In the genomic region with DNA sequence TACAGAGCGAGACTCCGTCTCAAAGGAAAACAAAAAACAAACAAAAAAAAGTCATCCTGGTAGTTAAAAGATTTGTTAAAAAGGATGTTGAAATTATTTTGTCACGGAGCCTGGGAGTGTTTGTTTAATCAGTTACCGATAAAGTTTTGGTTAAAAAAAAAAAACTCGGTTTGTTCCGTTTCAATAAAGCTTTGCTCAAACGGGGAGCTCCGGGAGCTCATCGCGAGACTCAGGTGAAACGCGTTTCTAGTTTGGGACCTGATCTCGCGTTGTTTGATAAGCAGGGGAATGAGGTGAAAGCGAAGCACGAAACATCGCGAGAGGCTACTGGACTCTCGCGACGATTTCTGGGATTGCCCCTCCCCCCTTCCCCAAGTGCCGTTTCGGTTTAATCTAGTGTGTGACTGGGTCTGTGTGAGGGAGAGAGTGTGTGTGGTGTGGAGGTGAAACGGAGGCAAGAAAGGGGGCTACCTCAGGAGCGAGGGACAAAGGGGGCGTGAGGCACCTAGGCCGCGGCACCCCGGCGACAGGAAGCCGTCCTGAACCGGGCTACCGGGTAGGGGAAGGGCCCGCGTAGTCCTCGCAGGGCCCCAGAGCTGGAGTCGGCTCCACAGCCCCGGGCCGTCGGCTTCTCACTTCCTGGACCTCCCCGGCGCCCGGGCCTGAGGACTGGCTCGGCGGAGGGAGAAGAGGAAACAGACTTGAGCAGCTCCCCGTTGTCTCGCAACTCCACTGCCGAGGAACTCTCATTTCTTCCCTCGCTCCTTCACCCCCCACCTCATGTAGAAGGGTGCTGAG, we compare ENCODE assay signal across 1 cellular context.
TF ChIP-seq lines count a peak whose summit lies in the region.

CDK12 (plus strand) TSS at position 374 of the 798 bp plus-strand sequence. CDS start 586 bp downstream, outside the sequence.

TF ChIP-seq in HEK293, 187 proteins besides CTCF, POLR2A, EP300 and RAD21 (continued from another document and continues in another):
- TF ChIP-seq, protein P1, sequence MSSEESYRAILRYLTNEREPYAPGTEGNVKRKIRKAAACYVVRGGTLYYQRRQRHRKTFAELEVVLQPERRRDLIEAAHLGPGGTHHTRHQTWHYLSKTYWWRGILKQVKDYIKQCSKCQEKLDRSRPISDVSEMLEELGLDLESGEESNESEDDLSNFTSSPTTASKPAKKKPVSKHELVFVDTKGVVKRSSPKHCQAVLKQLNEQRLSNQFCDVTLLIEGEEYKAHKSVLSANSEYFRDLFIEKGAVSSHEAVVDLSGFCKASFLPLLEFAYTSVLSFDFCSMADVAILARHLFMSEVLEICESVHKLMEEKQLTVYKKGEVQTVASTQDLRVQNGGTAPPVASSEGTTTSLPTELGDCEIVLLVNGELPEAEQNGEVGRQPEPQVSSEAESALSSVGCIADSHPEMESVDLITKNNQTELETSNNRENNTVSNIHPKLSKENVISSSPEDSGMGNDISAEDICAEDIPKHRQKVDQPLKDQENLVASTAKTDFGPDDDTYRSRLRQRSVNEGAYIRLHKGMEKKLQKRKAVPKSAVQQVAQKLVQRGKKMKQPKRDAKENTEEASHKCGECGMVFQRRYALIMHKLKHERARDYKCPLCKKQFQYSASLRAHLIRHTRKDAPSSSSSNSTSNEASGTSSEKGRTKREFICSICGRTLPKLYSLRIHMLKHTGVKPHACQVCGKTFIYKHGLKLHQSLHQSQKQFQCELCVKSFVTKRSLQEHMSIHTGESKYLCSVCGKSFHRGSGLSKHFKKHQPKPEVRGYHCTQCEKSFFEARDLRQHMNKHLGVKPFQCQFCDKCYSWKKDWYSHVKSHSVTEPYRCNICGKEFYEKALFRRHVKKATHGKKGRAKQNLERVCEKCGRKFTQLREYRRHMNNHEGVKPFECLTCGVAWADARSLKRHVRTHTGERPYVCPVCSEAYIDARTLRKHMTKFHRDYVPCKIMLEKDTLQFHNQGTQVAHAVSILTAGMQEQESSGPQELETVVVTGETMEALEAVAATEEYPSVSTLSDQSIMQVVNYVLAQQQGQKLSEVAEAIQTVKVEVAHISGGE (tag by site-specific recombination; conservative IDR thresholded peaks at IDR 0.05; ENCODE audit: low read depth): peak; percentile 55
- TF ChIP-seq TSHZ1 (tag by site-specific recombination; IDR thresholded peaks at IDR 0.05; ENCODE audit: borderline replicate concordance): peak; percentile 7; the same call in 1 of the 2 replicates
- peak; percentile 63 for TF ChIP-seq GLIS1 (tag by site-specific recombination; IDR thresholded peaks at IDR 0.05)
- no peak for TF ChIP-seq ZSCAN16 (tag by site-specific recombination; IDR thresholded peaks at IDR 0.05)
- TF ChIP-seq ZNF404 (tag by site-specific recombination; IDR thresholded peaks at IDR 0.05): no peak
- TF ChIP-seq PRDM1 (tag by site-specific recombination; IDR thresholded peaks at IDR 0.05): peak; percentile 86
- TF ChIP-seq ZNF341 (tag by site-specific recombination; IDR thresholded peaks at IDR 0.05; ENCODE audit: low read depth): peak; percentile 44
- TF ChIP-seq, protein P2, sequence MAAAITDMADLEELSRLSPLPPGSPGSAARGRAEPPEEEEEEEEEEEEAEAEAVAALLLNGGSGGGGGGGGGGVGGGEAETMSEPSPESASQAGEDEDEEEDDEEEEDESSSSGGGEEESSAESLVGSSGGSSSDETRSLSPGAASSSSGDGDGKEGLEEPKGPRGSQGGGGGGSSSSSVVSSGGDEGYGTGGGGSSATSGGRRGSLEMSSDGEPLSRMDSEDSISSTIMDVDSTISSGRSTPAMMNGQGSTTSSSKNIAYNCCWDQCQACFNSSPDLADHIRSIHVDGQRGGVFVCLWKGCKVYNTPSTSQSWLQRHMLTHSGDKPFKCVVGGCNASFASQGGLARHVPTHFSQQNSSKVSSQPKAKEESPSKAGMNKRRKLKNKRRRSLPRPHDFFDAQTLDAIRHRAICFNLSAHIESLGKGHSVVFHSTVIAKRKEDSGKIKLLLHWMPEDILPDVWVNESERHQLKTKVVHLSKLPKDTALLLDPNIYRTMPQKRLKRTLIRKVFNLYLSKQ (tag by site-specific recombination; IDR thresholded peaks at IDR 0.05; ENCODE audit: borderline replicate concordance): no peak
- peak; percentile 53; the same call in 1 of the 2 replicates for TF ChIP-seq REST (tag by site-specific recombination; IDR thresholded peaks at IDR 0.05)
- TF ChIP-seq PRDM6 (tag by site-specific recombination; IDR thresholded peaks at IDR 0.05): 0 out of 2 replicates have a peak, but pooled peaks have one; percentile 49
- TF ChIP-seq ZNF571 (tag by site-specific recombination; IDR thresholded peaks at IDR 0.05): no peak
- peak; percentile 83 for TF ChIP-seq ZNF843 (tag by site-specific recombination; IDR thresholded peaks at IDR 0.05)
- TF ChIP-seq ZNF26 (tag by site-specific recombination; IDR thresholded peaks at IDR 0.05): no peak
- TF ChIP-seq ZBTB17 (tag by site-specific recombination; IDR thresholded peaks at IDR 0.05): peak; percentile 87
- TF ChIP-seq ZNF175 (tag by site-specific recombination; IDR thresholded peaks at IDR 0.05): no peak
- 0 out of 2 replicates have a peak, but pooled peaks have one; percentile 24 for TF ChIP-seq MZF1 (tag by site-specific recombination; IDR thresholded peaks at IDR 0.05; ENCODE audit: borderline replicate concordance)
- TF ChIP-seq ZNF335 (tag by site-specific recombination; conservative IDR thresholded peaks at IDR 0.05): peak; percentile 99
- TF ChIP-seq SCRT2 (tag by site-specific recombination; IDR thresholded peaks at IDR 0.05): 0 out of 2 replicates have a peak, but pooled peaks have one; percentile 19
- TF ChIP-seq BCL11B (tag by site-specific recombination; IDR thresholded peaks at IDR 0.05; ENCODE audit: low read depth): no peak
- TF ChIP-seq ZNF530 (tag by site-specific recombination; IDR thresholded peaks at IDR 0.05; ENCODE audit: low read depth): no peak
- TF ChIP-seq, protein P3, sequence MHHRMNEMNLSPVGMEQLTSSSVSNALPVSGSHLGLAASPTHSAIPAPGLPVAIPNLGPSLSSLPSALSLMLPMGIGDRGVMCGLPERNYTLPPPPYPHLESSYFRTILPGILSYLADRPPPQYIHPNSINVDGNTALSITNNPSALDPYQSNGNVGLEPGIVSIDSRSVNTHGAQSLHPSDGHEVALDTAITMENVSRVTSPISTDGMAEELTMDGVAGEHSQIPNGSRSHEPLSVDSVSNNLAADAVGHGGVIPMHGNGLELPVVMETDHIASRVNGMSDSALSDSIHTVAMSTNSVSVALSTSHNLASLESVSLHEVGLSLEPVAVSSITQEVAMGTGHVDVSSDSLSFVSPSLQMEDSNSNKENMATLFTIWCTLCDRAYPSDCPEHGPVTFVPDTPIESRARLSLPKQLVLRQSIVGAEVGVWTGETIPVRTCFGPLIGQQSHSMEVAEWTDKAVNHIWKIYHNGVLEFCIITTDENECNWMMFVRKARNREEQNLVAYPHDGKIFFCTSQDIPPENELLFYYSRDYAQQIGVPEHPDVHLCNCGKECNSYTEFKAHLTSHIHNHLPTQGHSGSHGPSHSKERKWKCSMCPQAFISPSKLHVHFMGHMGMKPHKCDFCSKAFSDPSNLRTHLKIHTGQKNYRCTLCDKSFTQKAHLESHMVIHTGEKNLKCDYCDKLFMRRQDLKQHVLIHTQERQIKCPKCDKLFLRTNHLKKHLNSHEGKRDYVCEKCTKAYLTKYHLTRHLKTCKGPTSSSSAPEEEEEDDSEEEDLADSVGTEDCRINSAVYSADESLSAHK (tag by site-specific recombination; IDR thresholded peaks at IDR 0.05): peak; percentile 33; the same call in 1 of the 2 replicates
- no peak; the same call in 1 of the 2 replicates for TF ChIP-seq ZFHX2 (tag by site-specific recombination; conservative IDR thresholded peaks at IDR 0.05)
- TF ChIP-seq ZNF426 (tag by site-specific recombination; IDR thresholded peaks at IDR 0.05): no peak
- peak; percentile 53 for TF ChIP-seq ZBTB8A (tag by site-specific recombination; IDR thresholded peaks at IDR 0.05)
- TF ChIP-seq, protein P4, sequence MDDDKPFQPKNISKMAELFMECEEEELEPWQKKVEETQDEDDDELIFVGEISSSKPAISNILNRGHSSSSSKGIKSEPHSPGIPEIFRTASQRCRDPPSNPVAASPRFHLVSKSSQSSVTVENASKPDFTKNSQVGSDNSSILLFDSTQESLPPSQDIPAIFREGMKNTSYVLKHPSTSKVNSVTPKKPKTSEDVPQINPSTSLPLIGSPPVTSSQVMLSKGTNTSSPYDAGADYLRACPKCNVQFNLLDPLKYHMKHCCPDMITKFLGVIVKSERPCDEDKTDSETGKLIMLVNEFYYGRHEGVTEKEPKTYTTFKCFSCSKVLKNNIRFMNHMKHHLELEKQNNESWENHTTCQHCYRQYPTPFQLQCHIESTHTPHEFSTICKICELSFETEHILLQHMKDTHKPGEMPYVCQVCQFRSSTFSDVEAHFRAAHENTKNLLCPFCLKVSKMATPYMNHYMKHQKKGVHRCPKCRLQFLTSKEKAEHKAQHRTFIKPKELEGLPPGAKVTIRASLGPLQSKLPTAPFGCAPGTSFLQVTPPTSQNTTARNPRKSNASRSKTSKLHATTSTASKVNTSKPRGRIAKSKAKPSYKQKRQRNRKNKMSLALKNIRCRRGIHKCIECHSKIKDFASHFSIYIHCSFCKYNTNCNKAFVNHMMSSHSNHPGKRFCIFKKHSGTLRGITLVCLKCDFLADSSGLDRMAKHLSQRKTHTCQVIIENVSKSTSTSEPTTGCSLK (tag by site-specific recombination; IDR thresholded peaks at IDR 0.05): no peak
- TF ChIP-seq ZNF664 (tag by site-specific recombination; IDR thresholded peaks at IDR 0.05): peak; percentile 44; the same call in 1 of the 2 replicates
- TF ChIP-seq, protein P5, sequence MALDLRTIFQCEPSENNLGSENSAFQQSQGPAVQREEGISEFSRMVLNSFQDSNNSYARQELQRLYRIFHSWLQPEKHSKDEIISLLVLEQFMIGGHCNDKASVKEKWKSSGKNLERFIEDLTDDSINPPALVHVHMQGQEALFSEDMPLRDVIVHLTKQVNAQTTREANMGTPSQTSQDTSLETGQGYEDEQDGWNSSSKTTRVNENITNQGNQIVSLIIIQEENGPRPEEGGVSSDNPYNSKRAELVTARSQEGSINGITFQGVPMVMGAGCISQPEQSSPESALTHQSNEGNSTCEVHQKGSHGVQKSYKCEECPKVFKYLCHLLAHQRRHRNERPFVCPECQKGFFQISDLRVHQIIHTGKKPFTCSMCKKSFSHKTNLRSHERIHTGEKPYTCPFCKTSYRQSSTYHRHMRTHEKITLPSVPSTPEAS (tag by site-specific recombination; IDR thresholded peaks at IDR 0.05): no peak
